ENCODE assay signal across 1 cellular context in the genomic region with DNA sequence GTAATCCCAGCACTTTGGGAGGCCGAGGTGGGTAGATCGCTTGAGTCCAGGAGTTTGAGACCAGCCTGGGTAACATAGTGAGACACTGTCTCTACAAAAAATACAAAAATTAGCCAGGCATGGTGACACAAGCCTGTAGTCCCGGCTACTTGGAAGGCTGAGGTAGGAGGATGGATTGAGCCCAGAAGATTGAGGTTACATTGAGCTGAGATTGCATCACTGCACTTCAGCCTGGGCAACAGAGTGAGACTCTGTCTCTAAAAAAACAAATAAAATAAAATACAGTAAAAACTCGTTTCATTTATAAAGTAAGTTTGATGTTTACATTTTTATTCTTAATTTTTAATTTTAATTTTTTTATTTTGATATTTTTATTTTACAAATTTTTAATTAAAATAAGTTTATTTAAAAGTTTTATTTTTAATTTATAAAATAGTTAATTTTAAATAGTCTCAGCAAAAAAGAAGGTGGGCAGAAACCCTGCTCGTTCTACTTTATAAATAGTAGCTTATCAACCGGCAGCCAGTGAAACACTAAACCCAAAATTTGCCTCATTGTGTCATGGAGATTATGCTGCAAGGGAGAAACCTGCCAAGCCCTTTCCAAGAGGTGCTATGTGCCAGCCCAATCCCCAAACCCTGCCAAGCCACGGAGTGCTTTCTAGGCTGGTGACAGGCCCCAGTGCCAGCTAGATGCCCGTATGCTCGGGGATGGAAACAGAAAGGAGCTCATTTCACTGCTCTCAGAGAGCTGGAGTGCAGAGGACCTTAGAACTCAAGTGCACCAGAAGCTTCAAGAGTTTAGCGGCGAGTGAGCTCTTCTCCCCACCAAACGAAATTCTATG.
TF ChIP-seq lines count a peak whose summit lies in the region.

No MANE protein-coding gene starts in this region.

TF ChIP-seq in H1, 55 proteins besides CTCF, POLR2A, EP300 and RAD21:
- no peak for TF ChIP-seq SIRT6 (IDR thresholded peaks at IDR 0.05; ENCODE audit: low read length)
- TF ChIP-seq CEBPB (IDR thresholded peaks at IDR 0.05; ENCODE audit: low read depth, low read length) = peak; percentile 55; the same call in 1 of the 2 replicates
